In the genomic region with DNA sequence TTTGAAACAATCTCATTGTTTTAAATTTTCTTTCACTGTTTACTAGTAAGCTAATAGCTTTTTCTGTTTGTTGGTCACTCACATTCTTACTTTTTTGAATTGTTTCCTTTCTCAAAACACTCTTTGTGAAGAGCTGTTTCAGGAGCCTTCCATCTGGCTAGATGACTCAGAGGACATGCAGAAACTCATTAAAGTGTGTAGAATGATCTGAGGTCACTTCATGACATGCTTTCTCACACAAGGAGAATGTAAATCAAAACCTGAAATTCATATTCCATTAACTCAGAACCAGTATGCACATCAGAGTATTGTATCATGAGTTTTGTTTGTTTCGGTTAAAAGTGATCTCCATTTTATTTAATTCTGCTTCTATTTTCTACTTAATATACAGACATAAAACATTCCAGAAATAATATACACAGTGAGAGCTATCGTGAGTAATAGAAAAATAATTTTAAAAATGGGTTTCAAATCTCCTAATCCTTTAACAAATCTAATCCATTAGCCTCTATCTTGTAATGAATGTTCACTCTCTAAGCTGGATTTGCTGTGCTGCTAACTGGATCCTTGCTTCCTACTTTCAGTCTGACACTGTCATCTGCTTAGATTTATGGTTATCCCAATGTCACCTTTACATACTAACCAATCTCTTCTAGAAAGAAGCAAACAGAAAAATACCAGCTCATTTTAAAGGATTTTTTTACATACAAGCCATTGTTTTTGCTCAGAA, we compare ENCODE assay signal across 16 cellular contexts.
A peak's percentile ranks its signal among the peaks of the same experiment; 100 is the strongest.
DNase-seq lines count a peak whose midpoint lies in the region; FAIRE-seq lines count a peak whose summit lies in the region.
"Had no signal": no experiment of that assay in that cellular context is flagged by ENCODE, and none has a peak within 500 bp of the region (broad histone marks: within the 10 kb centered on the region; RNA-seq: fewer than 3 reads in every experiment).

No MANE protein-coding gene starts in this region.

- H3K27ac ChIP-seq in epithelial cell of prostate = peak overlapping the region; percentile 70
- H3K27ac ChIP-seq: Peyer's patch, VCaP had no signal

- DNase-seq in ELR (ENCODE audit: low read depth) (peak; percentile 87), RCC 7860 (ENCODE audit: low spot score) (peak; percentile 9), epithelial cell of prostate (ENCODE audit: low read depth, low spot score) (peak; percentile 84), renal cortical epithelial cell (ENCODE audit: low read depth) (peak; percentile 69), superior temporal gyrus (ENCODE audit: extremely low spot score) (no peak), AML-193 (lab: John Stamatoyannopoulos, UW) (no peak), hypothalamus (lab: John Stamatoyannopoulos, UW) (no peak), HuH-7 (ENCODE audit: low spot score) (no peak)
- DNase-seq: activated T-cell treated with anti-CD3 and anti-CD28 coated beads, Interleukin-2, amount 50 U/mL, for 4 hours; DMS153; NCI-H2081; nephron progenitor cell; Peyer's patch; stimulated activated CD4-positive, alpha-beta T cell treated with anti-CD3 and anti-CD28 coated beads, Interleukin-4, amount 100 ng/mL, for 4 hours had no signal

- no peak for FAIRE-seq in RCC 7860 (lab: Jason Lieb, UNC)
- FAIRE-seq: colon had no signal

Comparison
In these comparisons a context has a peak if more than half of its experiments do, and no peak if none do; other contexts are left out.
1. DNase-seq: peak in ELR (single experiment), RCC 7860 (single experiment), epithelial cell of prostate (single experiment) and renal cortical epithelial cell (single experiment); none in superior temporal gyrus (single experiment), AML-193 (0 of 2), hypothalamus (0 of 51) and HuH-7 (single experiment).